In genomic region chr12:51722387-51722786, GRCh38 we compare ENCODE assay signal across 21 cellular contexts.
DNase-seq lines count a peak whose midpoint lies in the region; ATAC-seq, FAIRE-seq and TF ChIP-seq lines count a peak whose summit lies in the region.
"Had no signal": no experiment of that assay in that cellular context is flagged by ENCODE, and none has a peak within 500 bp of the region (broad histone marks: within the 10 kb centered on the region; RNA-seq: fewer than 3 reads in every experiment).

No MANE protein-coding gene starts in this region.

- H3K4me3 ChIP-seq in upper lobe of right lung: no peak overlapping the region
- H3K4me3 ChIP-seq: GM12878 had no signal

- TF ChIP-seq CTCF in upper lobe of right lung (IDR thresholded peaks at IDR 0.05) (no peak), WTC11 (IDR thresholded peaks at IDR 0.05) (no peak)

- no peak for FAIRE-seq in GM12891 (lab: Jason Lieb, UNC)
- FAIRE-seq: GM12878, GM18507, H54 had no signal

- H3K27ac Mint-ChIP-seq in activated naive CD8-positive, alpha-beta T cell: no peak overlapping the region
- H3K27ac Mint-ChIP-seq in activated naive CD8-positive, alpha-beta T cell treated with anti-CD3 and anti-CD28 coated beads for 36 hours: no peak overlapping the region
- no peak overlapping the region for H3K27ac Mint-ChIP-seq in activated T-helper 17 cell treated with anti-CD3 and anti-CD28 coated beads, Interleukin-2, amount 50 U/mL, for 72 hours
- no peak overlapping the region for H3K27ac Mint-ChIP-seq in naive thymus-derived CD8-positive, alpha-beta T cell
- no peak overlapping the region for H3K27ac Mint-ChIP-seq in WTC11
- H3K27ac Mint-ChIP-seq: B cell; CD4-positive, CD25-positive, alpha-beta regulatory T cell; CD8-positive, alpha-beta memory T cell; GM23338 had no signal

- peaks cover 10% of the 10 kb centered on the region for H3K27me3 Mint-ChIP-seq in activated naive CD8-positive, alpha-beta T cell
- H3K27me3 Mint-ChIP-seq in activated naive CD8-positive, alpha-beta T cell treated with anti-CD3 and anti-CD28 coated beads for 36 hours: peaks cover 19% of the 10 kb centered on the region
- H3K27me3 Mint-ChIP-seq in activated T-helper 17 cell treated with anti-CD3 and anti-CD28 coated beads, Interleukin-2, amount 50 U/mL, for 72 hours: peaks cover 16% of the 10 kb centered on the region
- peaks cover 12 to 18% (median 15%) of the 10 kb centered on the region in 5 donors for H3K27me3 Mint-ChIP-seq in naive thymus-derived CD8-positive, alpha-beta T cell
- peaks cover 7% of the 10 kb centered on the region for H3K27me3 Mint-ChIP-seq in WTC11 (ENCODE audit: low read depth)

- peak overlapping the region; percentile 14 for H3K4me3 Mint-ChIP-seq in activated naive CD8-positive, alpha-beta T cell
- H3K4me3 Mint-ChIP-seq in activated naive CD8-positive, alpha-beta T cell treated with anti-CD3 and anti-CD28 coated beads for 36 hours: no peak overlapping the region
- H3K4me3 Mint-ChIP-seq in activated T-helper 17 cell treated with anti-CD3 and anti-CD28 coated beads, Interleukin-2, amount 50 U/mL, for 72 hours: peak overlapping the region; percentile 22
- H3K4me3 Mint-ChIP-seq in naive thymus-derived CD8-positive, alpha-beta T cell: peak overlapping the region in 6 of 10 donors; percentile 26 to 79 (median 76)
- H3K4me3 Mint-ChIP-seq in WTC11: no peak overlapping the region

- no peak for TF ChIP-seq POLR2A in GM12891 (IDR thresholded peaks at IDR 0.05; ENCODE audit: low read depth, low read length)

- no peaks in the 10 kb centered on the region for H3K9me3 Mint-ChIP-seq in activated naive CD8-positive, alpha-beta T cell (ENCODE audit: low read depth)
- H3K9me3 Mint-ChIP-seq in activated naive CD8-positive, alpha-beta T cell treated with anti-CD3 and anti-CD28 coated beads for 36 hours: no peaks in the 10 kb centered on the region
- no peaks in the 10 kb centered on the region for H3K9me3 Mint-ChIP-seq in activated T-helper 17 cell treated with anti-CD3 and anti-CD28 coated beads, Interleukin-2, amount 50 U/mL, for 72 hours
- no peaks in the 10 kb centered on the region for H3K9me3 Mint-ChIP-seq in naive thymus-derived CD8-positive, alpha-beta T cell
- no peaks in the 10 kb centered on the region for H3K9me3 Mint-ChIP-seq in WTC11
- H3K9me3 Mint-ChIP-seq: GM23338 had no signal

- H3K4me1 Mint-ChIP-seq in activated naive CD8-positive, alpha-beta T cell (ENCODE audit: low read depth): peaks cover 5% of the 10 kb centered on the region
- peaks cover 6% of the 10 kb centered on the region for H3K4me1 Mint-ChIP-seq in activated naive CD8-positive, alpha-beta T cell treated with anti-CD3 and anti-CD28 coated beads for 36 hours
- peaks cover 7% of the 10 kb centered on the region for H3K4me1 Mint-ChIP-seq in activated T-helper 17 cell treated with anti-CD3 and anti-CD28 coated beads, Interleukin-2, amount 50 U/mL, for 72 hours
- peaks cover 4 to 12% (median 8%) of the 10 kb centered on the region in 4 donors for H3K4me1 Mint-ChIP-seq in naive thymus-derived CD8-positive, alpha-beta T cell
- H3K4me1 Mint-ChIP-seq in WTC11: no peaks in the 10 kb centered on the region; the same call in 1 of the 2 replicates

- H3K4me1 ChIP-seq in upper lobe of right lung: no peaks in the 10 kb centered on the region

- CTCF ChIA-PET in WTC11 (lab: Charles Lee): interaction anchor here (1.6 kb wide), 1 partner anchor 191 kb away, joined by 3 read pairs; no protein-coding TSS in a partner anchor

- no peaks in the 10 kb centered on the region for H3K36me3 ChIP-seq in upper lobe of right lung

- intact Hi-C loops in upper lobe of right lung (cut with DNase I): no loop called here

- no peak overlapping the region for H3K27ac ChIP-seq in upper lobe of right lung
- H3K27ac ChIP-seq: HL-60 had no signal

- no peaks in the 10 kb centered on the region for H3K9me3 ChIP-seq in upper lobe of right lung

- POLR2A ChIA-PET in naive thymus-derived CD8-positive, alpha-beta T cell (lab: Charles Lee): interaction anchor here (0.6 kb wide), 1 partner anchor 107 kb away, joined by 6 read pairs; no protein-coding TSS in a partner anchor
- POLR2A ChIA-PET in WTC11 (lab: Charles Lee): no interaction called here

- no peak for ATAC-seq in activated T-helper 17 cell treated with anti-CD3 and anti-CD28 coated beads, Interleukin-2, amount 50 U/mL, for 72 hours (replicated peaks)
- ATAC-seq in naive thymus-derived CD8-positive, alpha-beta T cell: no peak
- peak; percentile 67 for ATAC-seq in upper lobe of right lung
- ATAC-seq in WTC11: no peak

- no peaks in the 10 kb centered on the region for H3K36me3 Mint-ChIP-seq in activated naive CD8-positive, alpha-beta T cell
- H3K36me3 Mint-ChIP-seq in activated naive CD8-positive, alpha-beta T cell treated with anti-CD3 and anti-CD28 coated beads for 36 hours: no peaks in the 10 kb centered on the region
- no peaks in the 10 kb centered on the region for H3K36me3 Mint-ChIP-seq in activated T-helper 17 cell treated with anti-CD3 and anti-CD28 coated beads, Interleukin-2, amount 50 U/mL, for 72 hours (ENCODE audit: low read depth)
- H3K36me3 Mint-ChIP-seq in naive thymus-derived CD8-positive, alpha-beta T cell: no peaks in the 10 kb centered on the region
- no peaks in the 10 kb centered on the region for H3K36me3 Mint-ChIP-seq in WTC11
- H3K36me3 Mint-ChIP-seq: CD4-positive, CD25-positive, alpha-beta regulatory T cell; CD8-positive, alpha-beta memory T cell had no signal

- peaks cover 11% of the 10 kb centered on the region for H3K27me3 ChIP-seq in upper lobe of right lung

- DNase-seq in activated naive CD8-positive, alpha-beta T cell treated with anti-CD3 and anti-CD28 coated beads for 36 hours: no peak
- no peak for DNase-seq in naive thymus-derived CD8-positive, alpha-beta T cell
- DNase-seq in upper lobe of right lung: no peak
- no peak for DNase-seq in WTC11 (ENCODE audit: low spot score)
- DNase-seq in GM12891 (ENCODE audit: insufficient read length, low spot score): no peak
- DNase-seq: CD4-positive, CD25-positive, alpha-beta regulatory T cell; CD8-positive, alpha-beta memory T cell; COR-L47; DMS 273 treated with DMSO at 0.1 percent for 48 hours; DMS53; DND-41; EL; HCEC 1CT had no signal

TF ChIP-seq in WTC11, 78 proteins besides CTCF, POLR2A, EP300 and RAD21 (continues in another document):
- TF ChIP-seq HMGA2 (CRISPR knock-in tag; IDR thresholded peaks at IDR 0.05) (no peak), JUN (CRISPR knock-in tag; IDR thresholded peaks at IDR 0.05) (no peak), ZNF317 (CRISPR knock-in tag; IDR thresholded peaks at IDR 0.05; ENCODE audit: borderline replicate concordance, low read depth) (no peak), STAT6 (CRISPR knock-in tag; conservative IDR thresholded peaks at IDR 0.05; ENCODE audit: low read depth) (no peak)

TF ChIP-seq in GM12891, 5 proteins besides CTCF, POLR2A, EP300 and RAD21:
- TF ChIP-seq POLR2AphosphoS5 (IDR thresholded peaks at IDR 0.05; ENCODE audit: low read depth, low read length) (no peak), PAX5 (IDR thresholded peaks at IDR 0.05; ENCODE audit: insufficient read depth, low read length, severe bottlenecking) (no peak), TAF1 (IDR thresholded peaks at IDR 0.05; ENCODE audit: low read depth, low read length) (no peak), POU2F2 (IDR thresholded peaks at IDR 0.05; ENCODE audit: low read depth, low read length) (no peak)

Comparison
In these comparisons a context has a peak if more than half of its experiments do, and no peak if none do; other contexts are left out.
1. H3K4me3 Mint-ChIP-seq: peak in activated naive CD8-positive, alpha-beta T cell (single experiment), activated T-helper 17 cell treated with anti-CD3 and anti-CD28 coated beads, Interleukin-2, amount 50 U/mL, for 72 hours (single experiment) and naive thymus-derived CD8-positive, alpha-beta T cell (6 of 10); none in activated naive CD8-positive, alpha-beta T cell treated with anti-CD3 and anti-CD28 coated beads for 36 hours (single experiment) and WTC11 (single experiment).